Comparison of ENCODE assay signal across 1 cellular context in the genomic region with DNA sequence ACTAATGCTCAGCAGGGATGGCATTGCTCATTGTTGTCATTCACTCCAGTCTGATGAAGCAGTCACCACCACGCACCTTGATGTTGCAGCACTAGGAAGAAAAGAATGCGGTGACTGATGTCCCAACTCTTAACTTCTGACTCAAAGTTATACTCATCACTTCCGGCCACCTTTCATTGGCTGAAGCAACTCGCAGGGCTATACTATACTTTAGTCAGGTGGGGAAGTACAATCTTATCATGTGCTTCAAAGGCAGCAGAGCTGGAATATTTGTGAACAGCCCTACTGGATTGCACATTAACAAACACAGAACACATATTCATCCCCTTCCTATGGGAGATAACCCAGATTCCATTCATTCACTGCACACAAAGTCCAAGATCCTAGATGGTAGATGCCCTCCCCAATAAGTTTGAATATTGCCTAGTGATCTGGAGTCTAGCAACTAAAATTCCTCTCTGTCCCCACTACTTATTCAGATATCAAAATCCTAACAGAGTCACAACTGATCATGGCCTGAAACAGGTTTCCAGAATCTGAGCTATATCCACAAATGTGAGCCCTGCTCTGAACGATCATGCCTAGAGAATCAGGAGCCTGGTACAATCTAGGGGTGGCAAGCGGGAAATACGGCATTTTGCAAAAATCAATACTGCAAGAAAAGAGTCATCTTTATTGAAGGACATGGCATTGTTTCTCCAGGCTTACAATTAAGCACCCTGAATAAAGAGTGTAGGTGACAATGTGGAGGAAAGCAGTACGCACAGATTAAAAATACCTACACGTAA.
A peak's percentile ranks its signal among the peaks of the same experiment; 100 is the strongest.
TF ChIP-seq lines count a peak whose summit lies in the region.

No MANE protein-coding gene starts in this region.

TF ChIP-seq in HepG2, 621 proteins besides CTCF, POLR2A, EP300 and RAD21 (continued from another document and continues in another):
- TF ChIP-seq, protein P1, sequence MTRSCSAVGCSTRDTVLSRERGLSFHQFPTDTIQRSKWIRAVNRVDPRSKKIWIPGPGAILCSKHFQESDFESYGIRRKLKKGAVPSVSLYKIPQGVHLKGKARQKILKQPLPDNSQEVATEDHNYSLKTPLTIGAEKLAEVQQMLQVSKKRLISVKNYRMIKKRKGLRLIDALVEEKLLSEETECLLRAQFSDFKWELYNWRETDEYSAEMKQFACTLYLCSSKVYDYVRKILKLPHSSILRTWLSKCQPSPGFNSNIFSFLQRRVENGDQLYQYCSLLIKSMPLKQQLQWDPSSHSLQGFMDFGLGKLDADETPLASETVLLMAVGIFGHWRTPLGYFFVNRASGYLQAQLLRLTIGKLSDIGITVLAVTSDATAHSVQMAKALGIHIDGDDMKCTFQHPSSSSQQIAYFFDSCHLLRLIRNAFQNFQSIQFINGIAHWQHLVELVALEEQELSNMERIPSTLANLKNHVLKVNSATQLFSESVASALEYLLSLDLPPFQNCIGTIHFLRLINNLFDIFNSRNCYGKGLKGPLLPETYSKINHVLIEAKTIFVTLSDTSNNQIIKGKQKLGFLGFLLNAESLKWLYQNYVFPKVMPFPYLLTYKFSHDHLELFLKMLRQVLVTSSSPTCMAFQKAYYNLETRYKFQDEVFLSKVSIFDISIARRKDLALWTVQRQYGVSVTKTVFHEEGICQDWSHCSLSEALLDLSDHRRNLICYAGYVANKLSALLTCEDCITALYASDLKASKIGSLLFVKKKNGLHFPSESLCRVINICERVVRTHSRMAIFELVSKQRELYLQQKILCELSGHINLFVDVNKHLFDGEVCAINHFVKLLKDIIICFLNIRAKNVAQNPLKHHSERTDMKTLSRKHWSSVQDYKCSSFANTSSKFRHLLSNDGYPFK (CRISPR knock-in tag; IDR thresholded peaks at IDR 0.05; ENCODE audit: borderline replicate concordance): no peak
- TF ChIP-seq, protein P2, sequence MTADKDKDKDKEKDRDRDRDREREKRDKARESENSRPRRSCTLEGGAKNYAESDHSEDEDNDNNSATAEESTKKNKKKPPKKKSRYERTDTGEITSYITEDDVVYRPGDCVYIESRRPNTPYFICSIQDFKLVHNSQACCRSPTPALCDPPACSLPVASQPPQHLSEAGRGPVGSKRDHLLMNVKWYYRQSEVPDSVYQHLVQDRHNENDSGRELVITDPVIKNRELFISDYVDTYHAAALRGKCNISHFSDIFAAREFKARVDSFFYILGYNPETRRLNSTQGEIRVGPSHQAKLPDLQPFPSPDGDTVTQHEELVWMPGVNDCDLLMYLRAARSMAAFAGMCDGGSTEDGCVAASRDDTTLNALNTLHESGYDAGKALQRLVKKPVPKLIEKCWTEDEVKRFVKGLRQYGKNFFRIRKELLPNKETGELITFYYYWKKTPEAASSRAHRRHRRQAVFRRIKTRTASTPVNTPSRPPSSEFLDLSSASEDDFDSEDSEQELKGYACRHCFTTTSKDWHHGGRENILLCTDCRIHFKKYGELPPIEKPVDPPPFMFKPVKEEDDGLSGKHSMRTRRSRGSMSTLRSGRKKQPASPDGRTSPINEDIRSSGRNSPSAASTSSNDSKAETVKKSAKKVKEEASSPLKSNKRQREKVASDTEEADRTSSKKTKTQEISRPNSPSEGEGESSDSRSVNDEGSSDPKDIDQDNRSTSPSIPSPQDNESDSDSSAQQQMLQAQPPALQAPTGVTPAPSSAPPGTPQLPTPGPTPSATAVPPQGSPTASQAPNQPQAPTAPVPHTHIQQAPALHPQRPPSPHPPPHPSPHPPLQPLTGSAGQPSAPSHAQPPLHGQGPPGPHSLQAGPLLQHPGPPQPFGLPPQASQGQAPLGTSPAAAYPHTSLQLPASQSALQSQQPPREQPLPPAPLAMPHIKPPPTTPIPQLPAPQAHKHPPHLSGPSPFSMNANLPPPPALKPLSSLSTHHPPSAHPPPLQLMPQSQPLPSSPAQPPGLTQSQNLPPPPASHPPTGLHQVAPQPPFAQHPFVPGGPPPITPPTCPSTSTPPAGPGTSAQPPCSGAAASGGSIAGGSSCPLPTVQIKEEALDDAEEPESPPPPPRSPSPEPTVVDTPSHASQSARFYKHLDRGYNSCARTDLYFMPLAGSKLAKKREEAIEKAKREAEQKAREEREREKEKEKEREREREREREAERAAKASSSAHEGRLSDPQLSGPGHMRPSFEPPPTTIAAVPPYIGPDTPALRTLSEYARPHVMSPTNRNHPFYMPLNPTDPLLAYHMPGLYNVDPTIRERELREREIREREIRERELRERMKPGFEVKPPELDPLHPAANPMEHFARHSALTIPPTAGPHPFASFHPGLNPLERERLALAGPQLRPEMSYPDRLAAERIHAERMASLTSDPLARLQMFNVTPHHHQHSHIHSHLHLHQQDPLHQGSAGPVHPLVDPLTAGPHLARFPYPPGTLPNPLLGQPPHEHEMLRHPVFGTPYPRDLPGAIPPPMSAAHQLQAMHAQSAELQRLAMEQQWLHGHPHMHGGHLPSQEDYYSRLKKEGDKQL (CRISPR knock-in tag; IDR thresholded peaks at IDR 0.05; ENCODE audit: low read depth): peak; percentile 98
- TF ChIP-seq CEBPG (CRISPR knock-in tag; IDR thresholded peaks at IDR 0.05): peak; percentile 89
- TF ChIP-seq FOXO1 (CRISPR knock-in tag; IDR thresholded peaks at IDR 0.05): no peak; the same call in 1 of the 2 replicates
- TF ChIP-seq, protein P3, sequence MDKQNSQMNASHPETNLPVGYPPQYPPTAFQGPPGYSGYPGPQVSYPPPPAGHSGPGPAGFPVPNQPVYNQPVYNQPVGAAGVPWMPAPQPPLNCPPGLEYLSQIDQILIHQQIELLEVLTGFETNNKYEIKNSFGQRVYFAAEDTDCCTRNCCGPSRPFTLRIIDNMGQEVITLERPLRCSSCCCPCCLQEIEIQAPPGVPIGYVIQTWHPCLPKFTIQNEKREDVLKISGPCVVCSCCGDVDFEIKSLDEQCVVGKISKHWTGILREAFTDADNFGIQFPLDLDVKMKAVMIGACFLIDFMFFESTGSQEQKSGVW (CRISPR knock-in tag; IDR thresholded peaks at IDR 0.05; ENCODE audit: borderline replicate concordance): no peak
- peak; percentile 93 for TF ChIP-seq NFIC (IDR thresholded peaks at IDR 0.05; ENCODE audit: low read length)
- no peak for TF ChIP-seq IKZF1 (IDR thresholded peaks at IDR 0.05)
- no peak for TF ChIP-seq FOXC1 (CRISPR knock-in tag; IDR thresholded peaks at IDR 0.05; ENCODE audit: borderline replicate concordance)
- TF ChIP-seq, protein P4, sequence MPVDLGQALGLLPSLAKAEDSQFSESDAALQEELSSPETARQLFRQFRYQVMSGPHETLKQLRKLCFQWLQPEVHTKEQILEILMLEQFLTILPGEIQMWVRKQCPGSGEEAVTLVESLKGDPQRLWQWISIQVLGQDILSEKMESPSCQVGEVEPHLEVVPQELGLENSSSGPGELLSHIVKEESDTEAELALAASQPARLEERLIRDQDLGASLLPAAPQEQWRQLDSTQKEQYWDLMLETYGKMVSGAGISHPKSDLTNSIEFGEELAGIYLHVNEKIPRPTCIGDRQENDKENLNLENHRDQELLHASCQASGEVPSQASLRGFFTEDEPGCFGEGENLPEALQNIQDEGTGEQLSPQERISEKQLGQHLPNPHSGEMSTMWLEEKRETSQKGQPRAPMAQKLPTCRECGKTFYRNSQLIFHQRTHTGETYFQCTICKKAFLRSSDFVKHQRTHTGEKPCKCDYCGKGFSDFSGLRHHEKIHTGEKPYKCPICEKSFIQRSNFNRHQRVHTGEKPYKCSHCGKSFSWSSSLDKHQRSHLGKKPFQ (CRISPR knock-in tag; IDR thresholded peaks at IDR 0.05; ENCODE audit: insufficient replicate concordance): no peak
- no peak for TF ChIP-seq NR2F1 (CRISPR knock-in tag; IDR thresholded peaks at IDR 0.05)
- TF ChIP-seq ZNF574 (CRISPR knock-in tag; IDR thresholded peaks at IDR 0.05): peak; percentile 63
- TF ChIP-seq ZSCAN20 (CRISPR knock-in tag; IDR thresholded peaks at IDR 0.05; ENCODE audit: borderline replicate concordance): no peak
- TF ChIP-seq LRRFIP1 (CRISPR knock-in tag; conservative IDR thresholded peaks at IDR 0.05): no peak
- TF ChIP-seq ZNF124 (CRISPR knock-in tag; IDR thresholded peaks at IDR 0.05): no peak
- no peak for TF ChIP-seq ZNF234 (CRISPR knock-in tag; conservative IDR thresholded peaks at IDR 0.05)
- TF ChIP-seq ZNF775 (CRISPR knock-in tag; IDR thresholded peaks at IDR 0.05; ENCODE audit: borderline replicate concordance): no peak
- peak; percentile 93 for TF ChIP-seq SOX5 (CRISPR knock-in tag; IDR thresholded peaks at IDR 0.05; ENCODE audit: borderline replicate concordance)
- TF ChIP-seq ZSCAN30 (CRISPR knock-in tag; IDR thresholded peaks at IDR 0.05): no peak
- no peak for TF ChIP-seq PTBP1 (IDR thresholded peaks at IDR 0.05; ENCODE audit: low read depth, low read length, poor library complexity, severe bottlenecking)
- TF ChIP-seq, protein P5, sequence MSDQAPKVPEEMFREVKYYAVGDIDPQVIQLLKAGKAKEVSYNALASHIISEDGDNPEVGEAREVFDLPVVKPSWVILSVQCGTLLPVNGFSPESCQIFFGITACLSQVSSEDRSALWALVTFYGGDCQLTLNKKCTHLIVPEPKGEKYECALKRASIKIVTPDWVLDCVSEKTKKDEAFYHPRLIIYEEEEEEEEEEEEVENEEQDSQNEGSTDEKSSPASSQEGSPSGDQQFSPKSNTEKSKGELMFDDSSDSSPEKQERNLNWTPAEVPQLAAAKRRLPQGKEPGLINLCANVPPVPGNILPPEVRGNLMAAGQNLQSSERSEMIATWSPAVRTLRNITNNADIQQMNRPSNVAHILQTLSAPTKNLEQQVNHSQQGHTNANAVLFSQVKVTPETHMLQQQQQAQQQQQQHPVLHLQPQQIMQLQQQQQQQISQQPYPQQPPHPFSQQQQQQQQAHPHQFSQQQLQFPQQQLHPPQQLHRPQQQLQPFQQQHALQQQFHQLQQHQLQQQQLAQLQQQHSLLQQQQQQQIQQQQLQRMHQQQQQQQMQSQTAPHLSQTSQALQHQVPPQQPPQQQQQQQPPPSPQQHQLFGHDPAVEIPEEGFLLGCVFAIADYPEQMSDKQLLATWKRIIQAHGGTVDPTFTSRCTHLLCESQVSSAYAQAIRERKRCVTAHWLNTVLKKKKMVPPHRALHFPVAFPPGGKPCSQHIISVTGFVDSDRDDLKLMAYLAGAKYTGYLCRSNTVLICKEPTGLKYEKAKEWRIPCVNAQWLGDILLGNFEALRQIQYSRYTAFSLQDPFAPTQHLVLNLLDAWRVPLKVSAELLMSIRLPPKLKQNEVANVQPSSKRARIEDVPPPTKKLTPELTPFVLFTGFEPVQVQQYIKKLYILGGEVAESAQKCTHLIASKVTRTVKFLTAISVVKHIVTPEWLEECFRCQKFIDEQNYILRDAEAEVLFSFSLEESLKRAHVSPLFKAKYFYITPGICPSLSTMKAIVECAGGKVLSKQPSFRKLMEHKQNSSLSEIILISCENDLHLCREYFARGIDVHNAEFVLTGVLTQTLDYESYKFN (CRISPR knock-in tag; conservative IDR thresholded peaks at IDR 0.05): peak; percentile 85
- peak; percentile 95 for TF ChIP-seq FOSL2 (CRISPR knock-in tag; IDR thresholded peaks at IDR 0.05)
- TF ChIP-seq SP140L (CRISPR knock-in tag; IDR thresholded peaks at IDR 0.05; ENCODE audit: borderline replicate concordance): no peak
